8 cellular contexts compared by ENCODE assay signal in the genomic region with DNA sequence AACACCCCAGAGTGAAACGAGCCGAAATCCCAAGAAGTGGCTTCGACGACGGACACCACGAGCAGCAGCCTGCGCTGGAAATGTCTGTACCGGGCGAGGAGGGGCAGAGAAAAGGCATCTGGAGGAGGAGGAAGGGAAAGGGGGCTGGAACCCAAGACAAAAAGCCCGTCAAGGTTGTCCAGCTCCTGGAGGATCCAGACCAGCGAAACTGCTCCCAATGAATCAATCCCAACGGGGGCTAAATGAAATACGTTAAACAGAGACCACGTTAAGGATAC. TPM values are rescaled to one million over a fixed set of nuclear protein-coding genes. Genes with fewer than 3 reads are reported as not detected.
DNase-seq lines count a peak whose midpoint lies in the region; ATAC-seq and TF ChIP-seq lines count a peak whose summit lies in the region.

No MANE protein-coding gene starts in this region.

- peak overlapping the region; percentile 81 to 84 for H3K27ac ChIP-seq in mucosa of rectum (ENCODE audit: low read depth in 2 of 2, low read length in 2 of 2)

- H3K4me1 ChIP-seq in mucosa of rectum (ENCODE audit: control insufficient read depth in 2 of 2, insufficient read depth in 2 of 2, low read length in 2 of 2): peaks cover 7 to 8% of the 10 kb centered on the region in 2 donors

- H3K9ac ChIP-seq in mucosa of rectum (ENCODE audit: low read depth in 1 of 2, low read length in 2 of 2): peak overlapping the region; percentile 69 to 76

- H3K36me3 Mint-ChIP-seq in T-helper 1 cell treated with Interleukin-12 subunit alpha and Interleukin-12 subunit beta and Interleukin-4 antibody, amounts not matched to agents 30 μg/mL and 1 μg/mL, for 36 hours (ENCODE audit: low read depth): no peaks in the 10 kb centered on the region
- H3K36me3 Mint-ChIP-seq in endothelial cell (ENCODE audit: low read depth, unreplicated experiment): no peaks in the 10 kb centered on the region
- H3K36me3 Mint-ChIP-seq in type B pancreatic cell: no peaks in the 10 kb centered on the region

- peaks cover 27% of the 10 kb centered on the region for H3K4me1 Mint-ChIP-seq in T-helper 1 cell treated with Interleukin-12 subunit alpha and Interleukin-12 subunit beta and Interleukin-4 antibody, amounts not matched to agents 30 μg/mL and 1 μg/mL, for 36 hours (ENCODE audit: low read depth)
- H3K4me1 Mint-ChIP-seq in endothelial cell (ENCODE audit: unreplicated experiment) (peaks cover 42% of the 10 kb centered on the region), type B pancreatic cell (ENCODE audit: unreplicated experiment) (peaks cover 20% of the 10 kb centered on the region)

- peak overlapping the region; percentile 56 for H3K27ac Mint-ChIP-seq in T-helper 1 cell treated with Interleukin-12 subunit alpha and Interleukin-12 subunit beta and Interleukin-4 antibody, amounts not matched to agents 30 μg/mL and 1 μg/mL, for 36 hours
- H3K27ac Mint-ChIP-seq in endothelial cell (ENCODE audit: unreplicated experiment): peak overlapping the region; percentile 81
- peak overlapping the region; percentile 75 for H3K27ac Mint-ChIP-seq in type B pancreatic cell

- H3K4me3 Mint-ChIP-seq in T-helper 1 cell treated with Interleukin-12 subunit alpha and Interleukin-12 subunit beta and Interleukin-4 antibody, amounts not matched to agents 30 μg/mL and 1 μg/mL, for 36 hours: peak overlapping the region; percentile 91
- peak overlapping the region; percentile 97 for H3K4me3 Mint-ChIP-seq in endothelial cell (ENCODE audit: unreplicated experiment)
- peak overlapping the region; percentile 92 for H3K4me3 Mint-ChIP-seq in type B pancreatic cell

- ATAC-seq in HG03045 (IDR thresholded peaks at IDR 0.05; ENCODE audit: unreplicated experiment) (peak; percentile 3), HG03095 (IDR thresholded peaks at IDR 0.05; ENCODE audit: unreplicated experiment) (no peak)

- peaks cover 0 to 2% of the 10 kb centered on the region in 2 donors for H3K27me3 ChIP-seq in mucosa of rectum (ENCODE audit: control insufficient read depth in 2 of 2, insufficient read depth in 2 of 2, low read length in 2 of 2)

- TF ChIP-seq CTCF in endothelial cell (IDR thresholded peaks at IDR 0.05; ENCODE audit: unreplicated experiment): no peak
- no peak for TF ChIP-seq CTCF in type B pancreatic cell (conservative IDR thresholded peaks at IDR 0.05)

- no peaks in the 10 kb centered on the region for H3K9me3 ChIP-seq in mucosa of rectum (ENCODE audit: control insufficient read depth in 2 of 2, low read length in 2 of 2)

- H3K4me3 ChIP-seq in mucosa of rectum (ENCODE audit: low read length in 2 of 2): peak overlapping the region; percentile 82 to 84

- no peaks in the 10 kb centered on the region for H3K36me3 ChIP-seq in mucosa of rectum (ENCODE audit: control insufficient read depth in 2 of 2, insufficient read depth in 2 of 2, low read length in 2 of 2)

- peak; percentile 52 for DNase-seq in Daoy (ENCODE audit: low read depth)
- no peak for DNase-seq in endothelial cell (ENCODE audit: low spot score)
- no peak for DNase-seq in type B pancreatic cell (ENCODE audit: extremely low spot score, unreplicated experiment)
- DNase-seq in NCI-H1092 (lab: John Stamatoyannopoulos, UW): no peak

- H3K9me3 Mint-ChIP-seq in T-helper 1 cell treated with Interleukin-12 subunit alpha and Interleukin-12 subunit beta and Interleukin-4 antibody, amounts not matched to agents 30 μg/mL and 1 μg/mL, for 36 hours: no peaks in the 10 kb centered on the region
- no peaks in the 10 kb centered on the region for H3K9me3 Mint-ChIP-seq in endothelial cell (ENCODE audit: unreplicated experiment)
- H3K9me3 Mint-ChIP-seq in type B pancreatic cell: no peaks in the 10 kb centered on the region

- peaks cover 43% of the 10 kb centered on the region for H3K27me3 Mint-ChIP-seq in T-helper 1 cell treated with Interleukin-12 subunit alpha and Interleukin-12 subunit beta and Interleukin-4 antibody, amounts not matched to agents 30 μg/mL and 1 μg/mL, for 36 hours (ENCODE audit: low read depth)
- H3K27me3 Mint-ChIP-seq in endothelial cell (ENCODE audit: unreplicated experiment) (peaks cover 13% of the 10 kb centered on the region), type B pancreatic cell (peaks cover 33% of the 10 kb centered on the region)

RNA-seq across cellular contexts. Expression of a gene that starts 0.5 kb away (rescaled TPM):
- total RNA-seq in Daoy (2014; rRNA removed; shearing (Covaris generic)): 47.5 and 58.7 TPM in 2 replicates
- total RNA-seq in endothelial cell (ENCODE audit: unreplicated experiment) (98.7 TPM), type B pancreatic cell (ENCODE audit: low replicate concordance) (9.7 and 70.6 TPM in 2 replicates)
